ENCODE assay signal across 15 cellular contexts in the genomic region with DNA sequence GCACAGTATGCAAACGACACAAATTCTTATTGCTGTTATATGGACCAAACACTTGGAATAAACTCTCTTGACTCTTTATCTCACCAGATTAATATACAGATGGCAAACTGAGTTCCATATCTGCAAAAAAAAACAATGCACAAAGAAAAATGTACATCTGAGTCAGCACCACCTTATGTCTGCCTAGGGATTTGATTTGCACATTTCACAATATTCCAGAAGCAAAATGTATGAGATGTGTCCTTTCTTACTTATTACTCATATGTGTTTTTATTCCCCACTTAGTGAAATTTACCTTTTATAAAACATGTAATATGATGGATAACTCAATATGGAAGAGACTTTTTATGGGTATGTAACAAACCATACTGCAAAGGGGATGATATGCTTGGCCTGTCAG.
"Had no signal": no experiment of that assay in that cellular context is flagged by ENCODE, and none has a peak within 500 bp of the region (broad histone marks: within the 10 kb centered on the region; RNA-seq: fewer than 3 reads in every experiment).

No MANE protein-coding gene starts in this region.

- H3K27ac Mint-ChIP-seq: activated naive CD4-positive, alpha-beta T cell treated with anti-CD3 and anti-CD28 coated beads, Interleukin-2, amount 10 ng/mL, durations not matched to agents 7 days and 5 days; activated T-helper 2 cell treated with anti-CD3 and anti-CD28 coated beads, Interferon-gamma antibody, Interleukin-2, Interleukin-4, amounts not matched to agents 10 μg/mL and 5 μg/mL and 100 μg/mL, durations not matched to agents 14 hours and 24 hours and 36 hours; immature natural killer cell; naive thymus-derived CD8-positive, alpha-beta T cell; stimulated activated memory B cell treated with anti-CD40 and anti-IgM and Interleukin-4, amounts not matched to agents 10 μg/mL and 1 μg/mL and 100 μg/mL, for 72 hours had no signal

- FAIRE-seq: colon had no signal

- ATAC-seq: left colon; mucosa of descending colon; naive thymus-derived CD8-positive, alpha-beta T cell; right cardiac atrium; stimulated activated memory B cell treated with anti-CD40 and anti-IgM and Interleukin-4, amounts not matched to agents 10 μg/mL and 1 μg/mL and 100 μg/mL, for 72 hours had no signal

- H3K4me3 ChIP-seq: mucosa of descending colon, spleen, tibial nerve, vagina had no signal

- H3K36me3 ChIP-seq: spleen, vagina had no signal

- H3K36me3 Mint-ChIP-seq: activated naive CD4-positive, alpha-beta T cell treated with anti-CD3 and anti-CD28 coated beads, Interleukin-2, amount 10 ng/mL, durations not matched to agents 7 days and 5 days; stimulated activated memory B cell treated with anti-CD40 and anti-IgM and Interleukin-4, amounts not matched to agents 10 μg/mL and 1 μg/mL and 100 μg/mL, for 72 hours had no signal

- H3K27me3 ChIP-seq: spleen, tibial nerve, vagina had no signal

- DNase-seq: activated CD4-positive, alpha-beta T cell treated with anti-CD3 and anti-CD28 coated beads, Interleukin-2, amount 50 U/mL, for 1 hour; activated naive CD4-positive, alpha-beta T cell treated with anti-CD3 and anti-CD28 coated beads, Interleukin-2, amount 10 ng/mL, durations not matched to agents 7 days and 5 days; amygdala; immature natural killer cell; left colon; mucosa of descending colon; naive thymus-derived CD8-positive, alpha-beta T cell; right cardiac atrium; spleen; stimulated activated CD4-positive, alpha-beta T cell treated with anti-CD3 and anti-CD28 coated beads, Interleukin-1b, Interleukin-23, amount 100 ng/mL, for 48 hours had no signal
